In genomic region chr19:44512326-44513298, GRCh38 we compare ENCODE assay signal across 9 cellular contexts. TPM values are rescaled to one million over a fixed set of nuclear protein-coding genes. Genes with fewer than 3 reads are reported as not detected.
DNase-seq lines count a peak whose midpoint lies in the region; ATAC-seq, FAIRE-seq and TF ChIP-seq lines count a peak whose summit lies in the region.
"Had no signal": no experiment of that assay in that cellular context is flagged by ENCODE, and none has a peak within 500 bp of the region (broad histone marks: within the 10 kb centered on the region; RNA-seq: fewer than 3 reads in every experiment).

No MANE protein-coding gene starts in this region.

- H3K9ac ChIP-seq in astrocyte (ENCODE audit: low read length), result no peak overlapping the region

- DNase-seq in ELF-1 (ENCODE audit: low read depth, low spot score), result peak; percentile 74
- peak; percentile 35 for DNase-seq in NCI-H146 treated with DMSO at 0.1 percent for 48 hours (lab: John Stamatoyannopoulos, UW; ENCODE audit: unreplicated experiment)
- peak; percentile 9 for DNase-seq in astrocyte (ENCODE audit: low read depth)
- DNase-seq in neural crest cell (ENCODE audit: low read depth, low spot score), result peak; percentile 59
- DNase-seq in activated CD8-positive, alpha-beta memory T cell treated with anti-CD3 and anti-CD28 coated beads, Interleukin-2, amount 50 U/mL, for 4 hours, result no peak

- H3K4me3 ChIP-seq in astrocyte (ENCODE audit: insufficient read depth, low read depth, low read length), result no peak overlapping the region

- H3K4me2 ChIP-seq in astrocyte (ENCODE audit: low read length), result no peak overlapping the region

- no peaks in the 10 kb centered on the region for H3K36me3 ChIP-seq in astrocyte (ENCODE audit: insufficient read depth, low read length)

- H3K4me1 ChIP-seq in astrocyte (ENCODE audit: insufficient read depth, low read length), result no peaks in the 10 kb centered on the region

- no peaks in the 10 kb centered on the region for H3K79me2 ChIP-seq in astrocyte (ENCODE audit: insufficient read depth, low read length)

- H3K36me3 Mint-ChIP-seq in astrocyte (ENCODE audit: low read depth, unreplicated experiment) (no peaks in the 10 kb centered on the region), neural crest cell (ENCODE audit: low read depth) (no peaks in the 10 kb centered on the region)

- H3K4me3 Mint-ChIP-seq in astrocyte (ENCODE audit: unreplicated experiment), result no peak overlapping the region
- no peak overlapping the region for H3K4me3 Mint-ChIP-seq in neural crest cell

- FAIRE-seq in A204.1 (lab: Jason Lieb, UNC), result peak; percentile 87
- FAIRE-seq in astrocyte (lab: Jason Lieb, UNC), result no peak

- H3K9me3 Mint-ChIP-seq in astrocyte (ENCODE audit: unreplicated experiment), result peaks cover 9% of the 10 kb centered on the region
- peaks cover 3% of the 10 kb centered on the region for H3K9me3 Mint-ChIP-seq in neural crest cell

- no peaks in the 10 kb centered on the region for H4K20me1 ChIP-seq in astrocyte (ENCODE audit: insufficient read depth, low read length)

- H2AFZ ChIP-seq in astrocyte (ENCODE audit: low read depth, low read length), result no peak overlapping the region

- no peaks in the 10 kb centered on the region for H3K9me3 ChIP-seq in astrocyte (ENCODE audit: insufficient read depth, low read depth, low read length)

- H3K27ac ChIP-seq in astrocyte (ENCODE audit: low read depth, low read length), result no peak overlapping the region

- TF ChIP-seq CTCF in astrocyte (IDR thresholded peaks at IDR 0.05; ENCODE audit: insufficient read depth, low read depth, low read length) (peak; percentile 32), neural crest cell (conservative IDR thresholded peaks at IDR 0.05) (peak; percentile 64)

- H3K27ac Mint-ChIP-seq in astrocyte (ENCODE audit: unreplicated experiment) (no peak overlapping the region), neural crest cell (ENCODE audit: unreplicated experiment) (no peak overlapping the region)

- H3K27me3 ChIP-seq in astrocyte (ENCODE audit: insufficient read depth, low read length), result no peaks in the 10 kb centered on the region

- H3K4me1 Mint-ChIP-seq in astrocyte (ENCODE audit: low read depth, unreplicated experiment), result no peaks in the 10 kb centered on the region
- no peaks in the 10 kb centered on the region for H3K4me1 Mint-ChIP-seq in neural crest cell

- H3K27me3 Mint-ChIP-seq in astrocyte (ENCODE audit: low read depth, unreplicated experiment) (peaks cover 42% of the 10 kb centered on the region), neural crest cell (ENCODE audit: low read depth) (peaks cover 64% of the 10 kb centered on the region)

- ATAC-seq in GM18511 (IDR thresholded peaks at IDR 0.05; ENCODE audit: unreplicated experiment) (no peak), HG02970 (IDR thresholded peaks at IDR 0.05; ENCODE audit: low FRiP score, unreplicated experiment) (no peak)

RNA-seq across cellular contexts. Expression of gene ZNF180, which starts 12.3 kb away (rescaled TPM):
- total RNA-seq in astrocyte (3.2 and 5.3 TPM in 2 replicates), neural crest cell (14.6 and 16.2 TPM in 2 replicates)

RNA-seq across cellular contexts. Expression of gene CEACAM20, which starts 16.9 kb away (rescaled TPM):
- not detected in 2 replicates for total RNA-seq in astrocyte
- not detected in 2 replicates for total RNA-seq in neural crest cell
- total RNA-seq: subcutaneous adipose tissue had no signal
